9 cellular contexts compared by ENCODE assay signal in the genomic region with DNA sequence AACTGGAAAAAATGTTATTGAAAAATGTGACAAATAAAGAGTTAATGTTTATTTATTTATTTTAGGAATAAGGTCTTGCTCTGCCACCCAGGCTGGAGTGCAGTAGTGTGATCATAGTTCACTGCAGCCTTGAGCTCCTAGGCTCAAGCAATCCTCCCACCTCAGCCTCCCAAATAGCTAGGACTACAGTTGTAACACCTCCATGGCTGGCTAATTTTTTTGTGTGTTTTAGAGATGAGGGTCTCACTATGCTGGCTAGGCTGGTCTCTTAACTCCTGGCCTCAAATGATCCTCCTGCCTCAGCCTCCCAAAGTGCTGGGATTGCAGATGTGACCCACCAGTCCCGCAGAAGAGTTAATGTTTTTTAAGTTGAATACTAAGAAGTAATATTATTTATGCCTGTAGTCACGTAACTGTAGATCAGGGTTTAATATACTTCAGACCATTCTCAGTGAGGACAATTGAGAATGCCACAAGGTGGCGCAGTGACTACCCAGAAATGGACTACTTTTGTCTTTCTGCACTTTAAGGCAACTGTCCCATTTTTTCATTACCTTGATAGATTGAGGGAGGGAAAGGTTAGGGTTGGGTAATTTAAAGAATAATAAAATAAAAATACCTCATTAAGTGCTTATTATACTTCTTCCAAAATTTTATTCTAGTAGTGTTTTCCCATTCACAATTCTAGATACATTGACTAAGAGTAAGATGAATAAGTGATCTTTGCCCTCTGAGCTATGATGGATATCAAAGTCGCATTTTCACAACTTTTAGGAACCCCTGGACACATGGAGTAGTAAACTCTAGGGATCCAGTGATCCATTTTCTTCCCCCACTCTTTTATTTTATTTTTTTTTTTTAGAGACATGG. TPM values are rescaled to one million over a fixed set of nuclear protein-coding genes. Genes with fewer than 3 reads are reported as not detected.
DNase-seq lines count a peak whose midpoint lies in the region; ATAC-seq, FAIRE-seq and TF ChIP-seq lines count a peak whose summit lies in the region.
"Had no signal": no experiment of that assay in that cellular context is flagged by ENCODE, and none has a peak within 500 bp of the region (broad histone marks: within the 10 kb centered on the region; RNA-seq: fewer than 3 reads in every experiment).

No MANE protein-coding gene starts in this region.

- H3K4me3 ChIP-seq in endodermal cell (ENCODE audit: low read length), result no peak overlapping the region

- no peaks in the 10 kb centered on the region for H3K36me3 Mint-ChIP-seq in activated CD4-positive, alpha-beta memory T cell treated with anti-CD3 and anti-CD28 coated beads, Interleukin-2, amount 10 ng/mL, durations not matched to agents 7 days and 5 days (ENCODE audit: low read depth)
- H3K36me3 Mint-ChIP-seq in endodermal cell (ENCODE audit: low read depth), result no peaks in the 10 kb centered on the region
- no peaks in the 10 kb centered on the region for H3K36me3 Mint-ChIP-seq in stimulated activated effector memory CD8-positive, alpha-beta T cell treated with anti-CD3 and anti-CD28 coated beads, Interleukin-12 subunit alpha, Interleukin-12 subunit beta, amount 100 ng/mL, for 72 hours

- TF ChIP-seq CTCF in AG09319 (IDR thresholded peaks at IDR 0.05; ENCODE audit: low read depth, low read length) (peak; percentile 78), endodermal cell (conservative IDR thresholded peaks at IDR 0.05) (peak; percentile 94)

- no peak overlapping the region for H3K27ac Mint-ChIP-seq in activated CD4-positive, alpha-beta memory T cell treated with anti-CD3 and anti-CD28 coated beads, Interleukin-2, amount 10 ng/mL, durations not matched to agents 7 days and 5 days
- no peak overlapping the region for H3K27ac Mint-ChIP-seq in endodermal cell
- no peak overlapping the region for H3K27ac Mint-ChIP-seq in stimulated activated effector memory CD8-positive, alpha-beta T cell treated with anti-CD3 and anti-CD28 coated beads, Interleukin-12 subunit alpha, Interleukin-12 subunit beta, amount 100 ng/mL, for 72 hours

- 44% methylated on average over 4 of the region's 4 CpGs; no CpG with 5 or more reads in 1 of the 2 experiments for WGBS in endodermal cell (ENCODE audit: insufficient coverage in 1 of 2, insufficient read length in 1 of 2), 2 experiments

- no peak overlapping the region for H3K27ac ChIP-seq in endodermal cell (ENCODE audit: low read depth, low read length)

- POLR2A ChIA-PET in activated CD4-positive, alpha-beta memory T cell treated with anti-CD3 and anti-CD28 coated beads, Interleukin-2, amount 10 ng/mL, durations not matched to agents 7 days and 5 days (lab: Charles Lee), result no interaction called here

- H3K36me3 ChIP-seq in endodermal cell (ENCODE audit: control insufficient read depth, insufficient read depth, low read length), result no peaks in the 10 kb centered on the region

- H3K9me3 ChIP-seq in endodermal cell (ENCODE audit: control insufficient read depth, low read length), result no peaks in the 10 kb centered on the region

- no peaks in the 10 kb centered on the region for H3K27me3 ChIP-seq in endodermal cell (ENCODE audit: control insufficient read depth, insufficient read depth, low read length, poor library complexity, severe bottlenecking)

- DNase-seq in AG09319 (ENCODE audit: extremely low read depth, low read depth) (peak; percentile 40), H54 (ENCODE audit: insufficient read length, low spot score) (peak; percentile 19), NCI-H748 treated with DMSO at 0.1 percent for 48 hours (lab: John Stamatoyannopoulos, UW) (peak; percentile 46), endodermal cell (peak; percentile 79), myocyte (ENCODE audit: low read depth) (peak; percentile 75)
- peak; percentile 69 for DNase-seq in activated CD4-positive, alpha-beta memory T cell treated with anti-CD3 and anti-CD28 coated beads, Interleukin-2, amount 10 ng/mL, durations not matched to agents 7 days and 5 days
- DNase-seq in stimulated activated effector memory CD8-positive, alpha-beta T cell treated with anti-CD3 and anti-CD28 coated beads, Interleukin-12 subunit alpha, Interleukin-12 subunit beta, amount 100 ng/mL, for 72 hours (ENCODE audit: low spot score in 2 of 2), result peak; percentile 31 to 67

- TF ChIP-seq POLR2A in H54 (IDR thresholded peaks at IDR 0.05; ENCODE audit: low read depth, low read length), result no peak

- CTCF ChIA-PET in activated CD4-positive, alpha-beta memory T cell treated with anti-CD3 and anti-CD28 coated beads, Interleukin-2, amount 10 ng/mL, durations not matched to agents 7 days and 5 days (lab: Charles Lee), result interaction anchor here (0.6 to 2.4 kb wide), 14 partner anchors 8 to 661 kb away, joined by 3 to 13 read pairs (median 4); no protein-coding TSS in a partner anchor

- peaks cover 45% of the 10 kb centered on the region for H3K27me3 Mint-ChIP-seq in activated CD4-positive, alpha-beta memory T cell treated with anti-CD3 and anti-CD28 coated beads, Interleukin-2, amount 10 ng/mL, durations not matched to agents 7 days and 5 days
- no peaks in the 10 kb centered on the region for H3K27me3 Mint-ChIP-seq in endodermal cell (ENCODE audit: insufficient read depth)

- peaks cover 6% of the 10 kb centered on the region for H3K4me1 Mint-ChIP-seq in activated CD4-positive, alpha-beta memory T cell treated with anti-CD3 and anti-CD28 coated beads, Interleukin-2, amount 10 ng/mL, durations not matched to agents 7 days and 5 days
- H3K4me1 Mint-ChIP-seq in endodermal cell, result peaks cover 3% of the 10 kb centered on the region
- peaks cover 6% of the 10 kb centered on the region for H3K4me1 Mint-ChIP-seq in stimulated activated effector memory CD8-positive, alpha-beta T cell treated with anti-CD3 and anti-CD28 coated beads, Interleukin-12 subunit alpha, Interleukin-12 subunit beta, amount 100 ng/mL, for 72 hours

- no peak overlapping the region for H3K9ac ChIP-seq in endodermal cell (ENCODE audit: extremely low read depth, low read length, poor library complexity, severe bottlenecking)

- FAIRE-seq in H54 (lab: Jason Lieb, UNC), result peak; percentile 75

- no peak overlapping the region for H3K4me3 Mint-ChIP-seq in activated CD4-positive, alpha-beta memory T cell treated with anti-CD3 and anti-CD28 coated beads, Interleukin-2, amount 10 ng/mL, durations not matched to agents 7 days and 5 days
- H3K4me3 Mint-ChIP-seq in endodermal cell, result no peak overlapping the region
- no peak overlapping the region for H3K4me3 Mint-ChIP-seq in stimulated activated effector memory CD8-positive, alpha-beta T cell treated with anti-CD3 and anti-CD28 coated beads, Interleukin-12 subunit alpha, Interleukin-12 subunit beta, amount 100 ng/mL, for 72 hours

- no peaks in the 10 kb centered on the region for H3K4me1 ChIP-seq in endodermal cell (ENCODE audit: control insufficient read depth, insufficient read depth, low read length)

- H3K9me3 Mint-ChIP-seq in activated CD4-positive, alpha-beta memory T cell treated with anti-CD3 and anti-CD28 coated beads, Interleukin-2, amount 10 ng/mL, durations not matched to agents 7 days and 5 days, result no peaks in the 10 kb centered on the region
- no peaks in the 10 kb centered on the region for H3K9me3 Mint-ChIP-seq in endodermal cell
- no peaks in the 10 kb centered on the region for H3K9me3 Mint-ChIP-seq in stimulated activated effector memory CD8-positive, alpha-beta T cell treated with anti-CD3 and anti-CD28 coated beads, Interleukin-12 subunit alpha, Interleukin-12 subunit beta, amount 100 ng/mL, for 72 hours

- peak; percentile 67 for ATAC-seq in stimulated activated effector memory CD8-positive, alpha-beta T cell treated with anti-CD3 and anti-CD28 coated beads, Interleukin-12 subunit alpha, Interleukin-12 subunit beta, amount 100 ng/mL, for 72 hours
- ATAC-seq in HG03095 (IDR thresholded peaks at IDR 0.05; ENCODE audit: unreplicated experiment), result no peak

RNA-seq across cellular contexts. Expression of a gene that starts 6.0 kb away (rescaled TPM):
- total RNA-seq in activated CD4-positive, alpha-beta memory T cell treated with anti-CD3 and anti-CD28 coated beads, Interleukin-2, amount 10 ng/mL, durations not matched to agents 7 days and 5 days, result not detected
- total RNA-seq in endodermal cell, result under 1 TPM in 1 of 2 donors, not detected in 1; 0.15 TPM
- polyA plus RNA-seq in endodermal cell (2013, experiment 1 of 2), result not detected
- not detected for polyA plus RNA-seq in endodermal cell (2013, experiment 2 of 2)
- total RNA-seq in myocyte, result not detected in 2 replicates
- polyA plus RNA-seq in myocyte (2012), result not detected
- total RNA-seq: temporal lobe had no signal

RNA-seq across cellular contexts. Expression of a gene that starts 41.4 kb away (rescaled TPM):
- total RNA-seq in activated CD4-positive, alpha-beta memory T cell treated with anti-CD3 and anti-CD28 coated beads, Interleukin-2, amount 10 ng/mL, durations not matched to agents 7 days and 5 days, result under 1 TPM; 0.05 to 0.40 TPM
- 100 to 1,000 TPM; 262 to 329 TPM for total RNA-seq in endodermal cell
- polyA plus RNA-seq in endodermal cell (2013, experiment 1 of 2), result 62.0 TPM
- polyA plus RNA-seq in endodermal cell (2013, experiment 2 of 2), result 71.0 TPM
- 203 and 258 TPM in 2 replicates for total RNA-seq in myocyte
- 762 TPM for polyA plus RNA-seq in myocyte (2012)

Comparison
In these comparisons a context has a peak if more than half of its experiments do, and no peak if none do; other contexts are left out.
1. DNase-seq: peak in every context shown above with its lines; median percentile 79 in endodermal cell; 75 in myocyte; 69 in activated CD4-positive, alpha-beta memory T cell treated with anti-CD3 and anti-CD28 coated beads, Interleukin-2, amount 10 ng/mL, durations not matched to agents 7 days and 5 days; 49 in stimulated activated effector memory CD8-positive, alpha-beta T cell treated with anti-CD3 and anti-CD28 coated beads, Interleukin-12 subunit alpha, Interleukin-12 subunit beta, amount 100 ng/mL, for 72 hours; 46 in NCI-H748 treated with DMSO at 0.1 percent for 48 hours; 40 in AG09319; 19 in H54.
2. RNA of a gene that starts 41.4 kb away (total RNA-seq): 262 to 329 TPM in endodermal cell and 203 to 258 TPM in myocyte; 0.05 to 0.40 TPM in activated CD4-positive, alpha-beta memory T cell treated with anti-CD3 and anti-CD28 coated beads, Interleukin-2, amount 10 ng/mL, durations not matched to agents 7 days and 5 days; every median in the first group is over 100 times any median in the second.